Comparison of ENCODE assay signal across 7 cellular contexts in the genomic region with DNA sequence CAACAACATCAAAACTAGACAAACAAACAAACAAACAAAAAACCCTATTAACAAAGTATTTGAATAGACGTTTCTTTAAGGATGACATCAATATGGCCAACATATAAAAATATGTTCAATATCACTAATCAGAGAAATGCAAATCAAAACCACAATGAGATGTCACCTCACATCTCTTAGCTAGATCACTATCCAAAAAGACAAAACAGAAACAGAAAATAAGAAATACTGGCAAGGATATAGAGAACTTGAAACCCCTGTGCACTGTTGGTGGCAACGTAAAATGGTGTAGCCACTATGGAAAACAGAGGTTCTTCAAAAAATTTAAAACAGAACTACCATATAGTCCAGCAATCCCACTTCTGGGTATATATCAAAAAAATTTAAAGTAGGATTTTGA.
DNase-seq lines count a peak whose midpoint lies in the region; ATAC-seq and TF ChIP-seq lines count a peak whose summit lies in the region.
"Not testable (repeated sequence)": the region's sequence is repeated elsewhere in the genome, so short reads cannot be mapped to it uniquely, and the experiment has no call there.

No MANE protein-coding gene starts in this region.

- ATAC-seq in GM18867 (IDR thresholded peaks at IDR 0.05; ENCODE audit: unreplicated experiment) = peak; percentile 89
- ATAC-seq in GM19372 (IDR thresholded peaks at IDR 0.05; ENCODE audit: low read depth, unreplicated experiment) = peak; percentile 58
- ATAC-seq in GM21515 (IDR thresholded peaks at IDR 0.05; ENCODE audit: unreplicated experiment) = peak; percentile 69
- ATAC-seq in GM21825 (IDR thresholded peaks at IDR 0.05; ENCODE audit: unreplicated experiment) = peak; percentile 83
- ATAC-seq in HG02973 (IDR thresholded peaks at IDR 0.05; ENCODE audit: unreplicated experiment) = peak; percentile 84
- ATAC-seq in HG03432 (IDR thresholded peaks at IDR 0.05; ENCODE audit: unreplicated experiment) = peak; percentile 72
- ATAC-seq in RWPE2 (ENCODE audit: low read depth) = not testable (repeated sequence)

- not testable (repeated sequence) for H3K36me3 ChIP-seq in RWPE2 (ENCODE audit: low read depth)

- H3K27ac ChIP-seq in RWPE2 (ENCODE audit: poor library complexity, severe bottlenecking) = peak overlapping the region; percentile 77

- not testable (repeated sequence) for TF ChIP-seq CTCF in RWPE2 (IDR thresholded peaks at IDR 0.05; ENCODE audit: poor library complexity, severe bottlenecking)

- H3K4me1 ChIP-seq in RWPE2 (ENCODE audit: insufficient read depth, poor library complexity, severe bottlenecking) = not testable (repeated sequence)

- H3K27me3 ChIP-seq in RWPE2 (ENCODE audit: insufficient read depth, poor library complexity, severe bottlenecking) = not testable (repeated sequence)

- DNase-seq in RWPE2 (ENCODE audit: low spot score) = not testable (repeated sequence)

- H3K9me3 ChIP-seq in RWPE2 (ENCODE audit: severe bottlenecking) = not testable (repeated sequence)

- H3K4me3 ChIP-seq in RWPE2 (ENCODE audit: severe bottlenecking) = not testable (repeated sequence)
